ENCODE assay signal across 8 cellular contexts in genomic region chr2:215311625-215312394, GRCh38. TPM values are rescaled to one million over a fixed set of nuclear protein-coding genes. Genes with fewer than 3 reads are reported as not detected.
DNase-seq lines count a peak whose midpoint lies in the region; ATAC-seq, FAIRE-seq and TF ChIP-seq lines count a peak whose summit lies in the region.

ATIC (plus strand) TSS chr2:215312059; CDS start chr2:215312143, 84 bp downstream.

- in situ Hi-C loops in HepG2 (cut with HindIII; ENCODE audit: extremely low pct_ligation_motif_present, low pct_unique_long_range_greater_than_20kb), result no loop called here

- peaks cover 53% of the 10 kb centered on the region for H3K4me1 ChIP-seq in HepG2 (ENCODE audit: insufficient read depth, low read length)

- no peaks in the 10 kb centered on the region; a peak in 1 of 5 replicates for H3K27me3 ChIP-seq in HepG2 (ENCODE audit: control insufficient read depth in 1 of 2, insufficient read depth in 2 of 2, low read length in 2 of 2)

- BruUV-seq in HepG2 (replicated peaks; lab: Mats Ljungman, UMichigan), result no TSS peak

- peak within 1 kb of the TSS; percentile 99 for H3K4me2 ChIP-seq in HepG2 (ENCODE audit: low read depth, low read length)

- FAIRE-seq in HepG2 (lab: Jason Lieb, UNC), result peak; percentile 71

- H3K79me2 ChIP-seq in HepG2 (ENCODE audit: insufficient read depth, low read length), result peaks cover 40% of the 10 kb centered on the region

- DNase-seq in C1 segment of cervical spinal cord (lab: John Stamatoyannopoulos, UW) (peak; percentile 20 to 93 (median 85)), NCI-H748 treated with DMSO at 0.1 percent for 48 hours (lab: John Stamatoyannopoulos, UW) (peak; percentile 78), dermis blood vessel endothelial cell (peak; percentile 91), HepG2 (ENCODE audit: low spot score) (peak; percentile 94)
- DNase-seq in activated CD4-positive, alpha-beta T cell treated with anti-CD3 and anti-CD28 coated beads, Interleukin-2, amount 50 U/mL, for 4 hours, result peak; percentile 87 to 89
- peak; percentile 91 for DNase-seq in stimulated activated CD4-positive, alpha-beta T cell treated with anti-CD3 and anti-CD28 coated beads, Interleukin-4, amount 100 ng/mL, for 1 hour

- peaks cover 0 to 2% of the 10 kb centered on the region in 2 experiments; a peak in 3 of 5 replicates for H3K36me3 ChIP-seq in HepG2 (replicated peaks in 1 of 2; ENCODE audit: control insufficient read depth in 1 of 2, insufficient read depth in 2 of 2, low read length in 2 of 2)

- no peaks in the 10 kb centered on the region; the same call in 1 of the 2 replicates for H4K20me1 ChIP-seq in HepG2 (ENCODE audit: insufficient read depth, low read length)

- TF ChIP-seq RAD21 in HepG2 (CRISPR knock-in tag; IDR thresholded peaks at IDR 0.05), result peak; percentile 65

- peak within 1 kb of the TSS; percentile 85 for H3K9ac ChIP-seq in HepG2 (ENCODE audit: insufficient read depth, low read depth, low read length)

- no peaks in the 10 kb centered on the region for H3K9me3 ChIP-seq in HepG2 (ENCODE audit: low read length)

- peak within 1 kb of the TSS; percentile 79 for H3K27ac ChIP-seq in HepG2 (ENCODE audit: extremely low read length, insufficient read depth, low read length)

- no peak; a peak in 1 of 4 replicates for TF ChIP-seq EP300 in HepG2 (IDR thresholded peaks at IDR 0.05; ENCODE audit: low read depth in 2 of 2, low read length in 2 of 2)
- peak; percentile 65; the same call in 1 of the 2 replicates for TF ChIP-seq EP300 in HepG2 (CRISPR knock-in tag; IDR thresholded peaks at IDR 0.05; ENCODE audit: borderline replicate concordance)

- ATAC-seq in GM19372 (IDR thresholded peaks at IDR 0.05; ENCODE audit: low read depth, unreplicated experiment) (peak; percentile 98), HG03558 (IDR thresholded peaks at IDR 0.05; ENCODE audit: extremely low read depth, unreplicated experiment) (peak; percentile 97), HepG2 (peak; percentile 97)

- 0 out of 2 replicates have a peak, but pooled peaks have one; percentile 16 for TF ChIP-seq CTCF in HepG2 (CRISPR knock-in tag; IDR thresholded peaks at IDR 0.05)

- H3K4me3 ChIP-seq in HepG2 (replicated peaks in 1 of 3; ENCODE audit: insufficient read depth in 1 of 3, low read depth in 2 of 3, low read length in 3 of 3), result peak within 1 kb of the TSS; percentile 72 to 86 (median 83)

- CTCF ChIA-PET in HepG2 (lab: Yijun Ruan, JAX; ENCODE audit: low intra/inter-chr PET ratio, low total read pairs), result no interaction called here

- POLR2A ChIA-PET in HepG2 (lab: Yijun Ruan, JAX), result interaction anchor here (0.7 to 2.2 kb wide), 15 partner anchors 8 to 700 kb away, joined by 3 to 10 read pairs (median 4); partner anchors contain the start of gene BARD1

- TF ChIP-seq POLR2A in HepG2 (IDR thresholded peaks at IDR 0.05; ENCODE audit: insufficient read depth in 1 of 2, low read depth in 2 of 2, low read length in 2 of 2), result peak; percentile 88 to 96

- intact Hi-C loops in HepG2 (cut with micrococcal nuclease; ENCODE audit: unreplicated experiment), result loop anchor here (5.0 kb wide), 1 partner anchor 520 kb away; no protein-coding TSS in a partner anchor

- under 1% methylated on average over 39 of the region's 64 CpGs for WGBS in HepG2 (ENCODE audit: low lambda C conversion rate)

- peak within 1 kb of the TSS; percentile 86 for H2AFZ ChIP-seq in HepG2 (ENCODE audit: low read length)

TF ChIP-seq in HepG2, 621 proteins besides CTCF, POLR2A, EP300 and RAD21 (continues in another document):
- TF ChIP-seq PRDM10 (CRISPR knock-in tag; IDR thresholded peaks at IDR 0.05; ENCODE audit: low read depth) (no peak; the same call in 1 of the 2 replicates), BHLHE40 (IDR thresholded peaks at IDR 0.05; ENCODE audit: low read length) (peak; percentile 81), NR2F6 (IDR thresholded peaks at IDR 0.05) (no peak), NR2F6 (CRISPR knock-in tag; IDR thresholded peaks at IDR 0.05) (peak; percentile 40; the same call in 1 of the 2 replicates), MXD4 (CRISPR knock-in tag; IDR thresholded peaks at IDR 0.05) (peak; percentile 100)
- TF ChIP-seq, protein P1, sequence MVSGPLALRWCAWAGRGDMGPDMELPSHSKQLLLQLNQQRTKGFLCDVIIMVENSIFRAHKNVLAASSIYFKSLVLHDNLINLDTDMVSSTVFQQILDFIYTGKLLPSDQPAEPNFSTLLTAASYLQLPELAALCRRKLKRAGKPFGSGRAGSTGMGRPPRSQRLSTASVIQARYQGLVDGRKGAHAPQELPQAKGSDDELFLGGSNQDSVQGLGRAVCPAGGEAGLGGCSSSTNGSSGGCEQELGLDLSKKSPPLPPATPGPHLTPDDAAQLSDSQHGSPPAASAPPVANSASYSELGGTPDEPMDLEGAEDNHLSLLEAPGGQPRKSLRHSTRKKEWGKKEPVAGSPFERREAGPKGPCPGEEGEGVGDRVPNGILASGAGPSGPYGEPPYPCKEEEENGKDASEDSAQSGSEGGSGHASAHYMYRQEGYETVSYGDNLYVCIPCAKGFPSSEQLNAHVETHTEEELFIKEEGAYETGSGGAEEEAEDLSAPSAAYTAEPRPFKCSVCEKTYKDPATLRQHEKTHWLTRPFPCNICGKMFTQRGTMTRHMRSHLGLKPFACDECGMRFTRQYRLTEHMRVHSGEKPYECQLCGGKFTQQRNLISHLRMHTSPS (CRISPR knock-in tag; IDR thresholded peaks at IDR 0.05; ENCODE audit: low read depth), result no peak
- TF ChIP-seq, protein P2, sequence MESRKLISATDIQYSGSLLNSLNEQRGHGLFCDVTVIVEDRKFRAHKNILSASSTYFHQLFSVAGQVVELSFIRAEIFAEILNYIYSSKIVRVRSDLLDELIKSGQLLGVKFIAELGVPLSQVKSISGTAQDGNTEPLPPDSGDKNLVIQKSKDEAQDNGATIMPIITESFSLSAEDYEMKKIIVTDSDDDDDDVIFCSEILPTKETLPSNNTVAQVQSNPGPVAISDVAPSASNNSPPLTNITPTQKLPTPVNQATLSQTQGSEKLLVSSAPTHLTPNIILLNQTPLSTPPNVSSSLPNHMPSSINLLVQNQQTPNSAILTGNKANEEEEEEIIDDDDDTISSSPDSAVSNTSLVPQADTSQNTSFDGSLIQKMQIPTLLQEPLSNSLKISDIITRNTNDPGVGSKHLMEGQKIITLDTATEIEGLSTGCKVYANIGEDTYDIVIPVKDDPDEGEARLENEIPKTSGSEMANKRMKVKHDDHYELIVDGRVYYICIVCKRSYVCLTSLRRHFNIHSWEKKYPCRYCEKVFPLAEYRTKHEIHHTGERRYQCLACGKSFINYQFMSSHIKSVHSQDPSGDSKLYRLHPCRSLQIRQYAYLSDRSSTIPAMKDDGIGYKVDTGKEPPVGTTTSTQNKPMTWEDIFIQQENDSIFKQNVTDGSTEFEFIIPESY (CRISPR knock-in tag; IDR thresholded peaks at IDR 0.05), result 0 out of 2 replicates have a peak, but pooled peaks have one; percentile 38

RNA-seq across cellular contexts. Expression of gene ATIC, which starts in this region (rescaled TPM):
- total RNA-seq in dermis blood vessel endothelial cell (6.6 and 33.6 TPM in 2 replicates), HepG2 (2016; rRNA removed; fragmentation: Illumina TruSeq; extraction: Trizol) (89.8 and 276 TPM in 2 replicates)
- total RNA-seq in HepG2 (2016; cell fraction: cytosol; rRNA removed; fragmentation: Illumina TruSeq; extraction: Trizol; ENCODE audit: low read depth), result 41.3 and 50.0 TPM in 2 replicates
- total RNA-seq in HepG2 (2016; cell fraction: insoluble cytoplasmic fraction; rRNA removed; fragmentation: Illumina TruSeq; extraction: Trizol), result 74.0 and 293 TPM in 2 replicates
- total RNA-seq in HepG2 (2016; cell fraction: membrane; rRNA removed; fragmentation: Illumina TruSeq; extraction: Trizol), result 89.3 and 106 TPM in 2 replicates
- total RNA-seq in HepG2 (2016; cell fraction: nucleus; rRNA removed; fragmentation: Illumina TruSeq; extraction: Trizol), result 158 and 178 TPM in 2 replicates
- polyA plus RNA-seq in HepG2 (2011; rRNA removed), result 140 and 146 TPM in 2 replicates
- 118 and 158 TPM in 2 replicates for polyA plus RNA-seq in HepG2 (2011; cell fraction: cytosol; rRNA removed)
- polyA plus RNA-seq in HepG2 (2011; cell fraction: nucleus; rRNA removed), result 146 and 172 TPM in 2 replicates
- 332 and 337 TPM in 2 replicates for polyA plus RNA-seq in HepG2 (2012)
- polyA plus RNA-seq in HepG2 (2016; cell fraction: cytosol; fragmentation: Illumina TruSeq; extraction: Trizol; ENCODE audit: low read depth), result 84.7 and 87.1 TPM in 2 replicates
- polyA plus RNA-seq in HepG2 (2016; cell fraction: insoluble cytoplasmic fraction; fragmentation: Illumina TruSeq; extraction: Trizol; ENCODE audit: low read depth), result 500 and 505 TPM in 2 replicates
- polyA plus RNA-seq in HepG2 (2016; cell fraction: membrane; fragmentation: Illumina TruSeq; extraction: Trizol; ENCODE audit: low read depth), result 128 and 133 TPM in 2 replicates
- polyA plus RNA-seq in HepG2 (2016; cell fraction: nucleus; fragmentation: Illumina TruSeq; extraction: Trizol; ENCODE audit: insufficient read depth, low read depth), result 347 and 358 TPM in 2 replicates
- polyA minus RNA-seq in HepG2 (2011; rRNA and poly(A)+ RNA removed; ENCODE audit: low replicate concordance), result 138 and 191 TPM in 2 replicates
- 177 and 194 TPM in 2 replicates for polyA minus RNA-seq in HepG2 (2011; cell fraction: cytosol; rRNA and poly(A)+ RNA removed)
- polyA minus RNA-seq in HepG2 (2011; cell fraction: nucleus; rRNA and poly(A)+ RNA removed), result 127 and 162 TPM in 2 replicates

Comparison
In these comparisons a context has a peak if more than half of its experiments do, and no peak if none do; other contexts are left out.
1. Peak in every context shown above with its lines: DNase-seq, ATAC-seq, H3K4me3 ChIP-seq and H3K27ac ChIP-seq.